ENCODE assay signal across 8 cellular contexts in genomic region chr4:110508827-110509446, GRCh38. TPM values are rescaled to one million over a fixed set of nuclear protein-coding genes. Genes with fewer than 3 reads are reported as not detected.
DNase-seq lines count a peak whose midpoint lies in the region; ATAC-seq and TF ChIP-seq lines count a peak whose summit lies in the region.

No MANE protein-coding gene starts in this region.

- intact Hi-C loops in aorta (cut with DNase I): no loop called here

- H3K4me3 Mint-ChIP-seq in nephron: no peak overlapping the region

- no peak overlapping the region for H2AFZ ChIP-seq in MM.1S (ENCODE audit: low read length)

- ATAC-seq in aorta (ENCODE audit: low FRiP score): no peak

- no peak overlapping the region for H3K9ac ChIP-seq in MM.1S (ENCODE audit: low read length)

- peaks cover 8% of the 10 kb centered on the region for H3K36me3 Mint-ChIP-seq in nephron (ENCODE audit: low read depth)

- no peaks in the 10 kb centered on the region for H3K27me3 Mint-ChIP-seq in nephron (ENCODE audit: low read depth)

- H3K4me1 ChIP-seq in MM.1S (ENCODE audit: low read length): 0 out of 2 replicates have a peak, but pooled peaks cover 2% of the 10 kb centered on the region
- H3K4me1 ChIP-seq in aorta (ENCODE audit: control insufficient read depth in 1 of 2, insufficient read depth in 2 of 2, low read length in 2 of 2): no peaks in the 10 kb centered on the region

- H3K4me3 ChIP-seq in MM.1S (ENCODE audit: low read length): no peak overlapping the region
- no peak overlapping the region for H3K4me3 ChIP-seq in cardiac fibroblast (replicated peaks in 1 of 2; ENCODE audit: low read depth in 2 of 2, low read length in 2 of 2)
- H3K4me3 ChIP-seq in aorta (ENCODE audit: low read length in 2 of 2): no peak overlapping the region

- no peaks in the 10 kb centered on the region for H3K27me3 ChIP-seq in MM.1S (replicated peaks; ENCODE audit: insufficient read depth, low read length)
- no peaks in the 10 kb centered on the region for H3K27me3 ChIP-seq in aorta (ENCODE audit: control insufficient read depth in 1 of 2, insufficient read depth in 2 of 2, low read length in 1 of 2)

- 70 to 77% methylated on average over 2 of the region's 2 CpGs for WGBS in aorta, 2 donors

- no peaks in the 10 kb centered on the region for H3K79me2 ChIP-seq in MM.1S (ENCODE audit: low read length)

- TF ChIP-seq CTCF in GM12872 (IDR thresholded peaks at IDR 0.05; ENCODE audit: insufficient read depth, low read depth, low read length) (0 out of 3 replicates have a peak, but pooled peaks have one; percentile 27), MM.1S (IDR thresholded peaks at IDR 0.05; ENCODE audit: low read length) (peak; percentile 34), cardiac fibroblast (IDR thresholded peaks at IDR 0.05; ENCODE audit: low read depth, low read length) (peak; percentile 49), nephron (IDR thresholded peaks at IDR 0.05; ENCODE audit: unreplicated experiment in 3 of 3) (peak; percentile 45 to 69 (median 55))

- H3K9me3 Mint-ChIP-seq in nephron: no peaks in the 10 kb centered on the region

- peaks cover 16% of the 10 kb centered on the region for H3K4me1 Mint-ChIP-seq in nephron

- H3K27ac Mint-ChIP-seq in nephron: peak overlapping the region; percentile 27 to 68 (median 65)

- H3F3A ChIP-seq in MM.1S (ENCODE audit: insufficient read depth, low read length): no peaks in the 10 kb centered on the region

- H3K4me2 ChIP-seq in MM.1S (ENCODE audit: low read depth, low read length): no peak overlapping the region

- DNase-seq in MM.1S (peak; percentile 42), cardiac fibroblast (ENCODE audit: low read depth in 2 of 2) (peak; percentile 62 to 70), aorta (no peak), NCI-H2029 treated with DMSO at 0.1 percent for 48 hours (lab: John Stamatoyannopoulos, UW) (no peak), GM19240 (ENCODE audit: insufficient read length, low spot score) (no peak)
- no peak for DNase-seq in stimulated activated CD8-positive, alpha-beta memory T cell treated with anti-CD3 and anti-CD28 coated beads, Interleukin-4, amount 100 ng/mL, for 48 hours

- no peaks in the 10 kb centered on the region for H3K9me3 ChIP-seq in MM.1S (replicated peaks; ENCODE audit: insufficient read depth, low read length)
- H3K9me3 ChIP-seq in aorta (ENCODE audit: control insufficient read depth, low read length): no peaks in the 10 kb centered on the region

- H4K20me1 ChIP-seq in MM.1S (ENCODE audit: insufficient read depth, low read length): no peaks in the 10 kb centered on the region

- H3K36me3 ChIP-seq in MM.1S (replicated peaks; ENCODE audit: insufficient read depth, low read length) (no peaks in the 10 kb centered on the region), aorta (ENCODE audit: control insufficient read depth in 1 of 2, insufficient read depth in 2 of 2, low read length in 1 of 2) (no peaks in the 10 kb centered on the region)

- H3K27ac ChIP-seq in MM.1S (ENCODE audit: low read length): no peak overlapping the region
- H3K27ac ChIP-seq in aorta (ENCODE audit: low read depth in 1 of 2, low read length in 2 of 2): no peak overlapping the region

- H3K9me2 ChIP-seq in MM.1S (replicated peaks; ENCODE audit: insufficient read depth, low read length): no peaks in the 10 kb centered on the region

RNA-seq across cellular contexts. Expression of gene ENPEP, which starts 33.0 kb away (rescaled TPM):
- total RNA-seq in aorta: 1 to 10 TPM; 4.8 to 7.4 TPM
- polyA plus RNA-seq in aorta: 1 to 10 TPM in 1 of 2 donors, not detected in 1; 4.3 TPM

Comparison
In these comparisons a context has a peak if more than half of its experiments do, and no peak if none do; other contexts are left out.
1. DNase-seq: peak in MM.1S (single experiment) and cardiac fibroblast (2 of 2); none in aorta (0 of 2), stimulated activated CD8-positive, alpha-beta memory T cell treated with anti-CD3 and anti-CD28 coated beads, Interleukin-4, amount 100 ng/mL, for 48 hours (single experiment), NCI-H2029 treated with DMSO at 0.1 percent for 48 hours (single experiment) and GM19240 (single experiment).
2. Peak in every context shown above with its lines, with median percentiles within 50 percentile points of each other: CTCF ChIP-seq.